8 cellular contexts compared by ENCODE assay signal in genomic region chr17:38706625-38707298, GRCh38. TPM values are rescaled to one million over a fixed set of nuclear protein-coding genes. Genes with fewer than 3 reads are reported as not detected.
A peak's percentile ranks its signal among the peaks of the same experiment; 100 is the strongest.
DNase-seq lines count a peak whose midpoint lies in the region; ATAC-seq, FAIRE-seq and TF ChIP-seq lines count a peak whose summit lies in the region.

No MANE protein-coding gene starts in this region.

- DNase-seq in EL (peak; percentile 19), PC-3 (no peak), bronchial epithelial cell (ENCODE audit: low read depth) (no peak), mesothelial cell of epicardium (ENCODE audit: low spot score in 2 of 2, unreplicated experiment in 2 of 2) (no peak), ecto neural progenitor cell (ENCODE audit: low spot score) (no peak)

- H3K9ac ChIP-seq in PC-3 (ENCODE audit: low read length), result peak overlapping the region; percentile 56; the same call in 1 of the 2 replicates

- ATAC-seq in PC-3 (no peak), HG03280 (IDR thresholded peaks at IDR 0.05; ENCODE audit: unreplicated experiment) (no peak), GM19324 (IDR thresholded peaks at IDR 0.05; ENCODE audit: low FRiP score, unreplicated experiment) (no peak)

- H3F3A ChIP-seq in PC-3 (ENCODE audit: low read length, unreplicated experiment), result no peaks in the 10 kb centered on the region

- peak overlapping the region; percentile 96 for H3K4me2 ChIP-seq in PC-3 (ENCODE audit: low read length)

- no peak for FAIRE-seq in bronchial epithelial cell (lab: Jason Lieb, UNC)

- H3K4me3 Mint-ChIP-seq in mesothelial cell of epicardium, result peak overlapping the region; percentile 92

- no peaks in the 10 kb centered on the region for H3K9me2 ChIP-seq in PC-3 (replicated peaks; ENCODE audit: low read length)

- intact Hi-C loops in PC-3 (cut with micrococcal nuclease), result no loop called here

- H3K27me3 ChIP-seq in PC-3 (ENCODE audit: low read length), result no peaks in the 10 kb centered on the region
- H3K27me3 ChIP-seq in bronchial epithelial cell (ENCODE audit: control insufficient read depth, insufficient read depth, low read length), result no peaks in the 10 kb centered on the region
- no peaks in the 10 kb centered on the region for H3K27me3 ChIP-seq in thymus (ENCODE audit: control insufficient read depth, insufficient read depth)

- WGBS in thymus, result 22% methylated on average over 14 of the region's 14 CpGs

- peaks cover 13% of the 10 kb centered on the region for H3K36me3 Mint-ChIP-seq in mesothelial cell of epicardium

- peak overlapping the region; percentile 93 for H3K27ac Mint-ChIP-seq in mesothelial cell of epicardium

- no peak for TF ChIP-seq CTCF in PC-3 (conservative IDR thresholded peaks at IDR 0.05; ENCODE audit: low read depth, low read length)
- TF ChIP-seq CTCF in bronchial epithelial cell (IDR thresholded peaks at IDR 0.05; ENCODE audit: insufficient read depth, low read length, severe bottlenecking), result no peak
- TF ChIP-seq CTCF in mesothelial cell of epicardium (IDR thresholded peaks at IDR 0.05; ENCODE audit: unreplicated experiment), result no peak

- no peak overlapping the region for H3K27ac ChIP-seq in PC-3 (ENCODE audit: low read length)
- peak overlapping the region; percentile 97 for H3K27ac ChIP-seq in thymus (ENCODE audit: low read depth)

- H3K4me1 Mint-ChIP-seq in mesothelial cell of epicardium, result peaks cover 36% of the 10 kb centered on the region

- no peaks in the 10 kb centered on the region for H3K36me3 ChIP-seq in PC-3 (ENCODE audit: low read depth, low read length)
- H3K36me3 ChIP-seq in bronchial epithelial cell (ENCODE audit: control insufficient read depth, insufficient read depth, low read length), result peaks cover 9% of the 10 kb centered on the region
- H3K36me3 ChIP-seq in thymus (ENCODE audit: control insufficient read depth, insufficient read depth), result peaks cover 34% of the 10 kb centered on the region

- H2AFZ ChIP-seq in PC-3 (ENCODE audit: low read length), result peak overlapping the region; percentile 81

- H3K4me1 ChIP-seq in PC-3 (ENCODE audit: insufficient read depth, low read length) (peaks cover 23% of the 10 kb centered on the region), thymus (ENCODE audit: control insufficient read depth, insufficient read depth, low read length) (peaks cover 18% of the 10 kb centered on the region)

- H4K20me1 ChIP-seq in PC-3 (ENCODE audit: low read length), result no peaks in the 10 kb centered on the region

- no TSS peak for BruUV-seq in PC-3 (replicated peaks; lab: Mats Ljungman, UMichigan)

- no peaks in the 10 kb centered on the region for H3K9me3 Mint-ChIP-seq in mesothelial cell of epicardium

- POLR2A ChIA-PET in PC-3 (lab: Charles Lee; ENCODE audit: unreplicated experiment), result no interaction called here

- H3K9me3 ChIP-seq in PC-3 (ENCODE audit: low read length), result no peaks in the 10 kb centered on the region
- H3K9me3 ChIP-seq in thymus (ENCODE audit: control insufficient read depth), result no peaks in the 10 kb centered on the region

- CTCF ChIA-PET in PC-3 (lab: Charles Lee), result interaction anchor here (1.0 kb wide), 1 partner anchor 29 kb away, joined by 3 read pairs; no protein-coding TSS in a partner anchor

- H3K79me2 ChIP-seq in PC-3 (ENCODE audit: low read length), result peaks cover 35% of the 10 kb centered on the region

- H3K27me3 Mint-ChIP-seq in mesothelial cell of epicardium (ENCODE audit: low read depth), result no peaks in the 10 kb centered on the region

- peak overlapping the region; percentile 92 for H3K4me3 ChIP-seq in PC-3 (ENCODE audit: low read length)
- H3K4me3 ChIP-seq in bronchial epithelial cell (ENCODE audit: low read depth, low read length), result peak overlapping the region; percentile 62
- peak overlapping the region; percentile 94 for H3K4me3 ChIP-seq in thymus (ENCODE audit: low read length)

RNA-seq across cellular contexts. Expression of gene MLLT6, which starts 1.7 kb away (rescaled TPM):
- 24.7 and 28.7 TPM in 2 replicates for total RNA-seq in PC-3 (2014; rRNA removed)
- 10.8 and 14.2 TPM in 2 replicates for total RNA-seq in bronchial epithelial cell
- total RNA-seq in mesothelial cell of epicardium, result 171 to 184 TPM (median 178 TPM) in 3 replicates
- polyA plus RNA-seq in thymus, result 124 TPM

RNA-seq across cellular contexts. Expression of gene CISD3, which starts 23.4 kb away (rescaled TPM):
- total RNA-seq in PC-3 (2014; rRNA removed) (13.7 and 14.1 TPM in 2 replicates), bronchial epithelial cell (2.9 and 4.4 TPM in 2 replicates), mesothelial cell of epicardium (4.6 to 5.6 TPM (median 5.1 TPM) in 3 replicates)
- polyA plus RNA-seq in thymus, result 22.5 TPM

RNA-seq across cellular contexts. Expression of gene EPOP, which starts 32.0 kb away (rescaled TPM):
- total RNA-seq in PC-3 (2014; rRNA removed) (12.6 and 17.7 TPM in 2 replicates), bronchial epithelial cell (2.4 and 4.2 TPM in 2 replicates), mesothelial cell of epicardium (3.7 to 4.0 TPM (median 3.8 TPM) in 3 replicates)
- 4.3 TPM for polyA plus RNA-seq in thymus

RNA-seq across cellular contexts. Expression of gene PCGF2, which starts 41.4 kb away (rescaled TPM):
- total RNA-seq in PC-3 (2014; rRNA removed) (14.1 and 15.8 TPM in 2 replicates), bronchial epithelial cell (1.1 and 2.3 TPM in 2 replicates), mesothelial cell of epicardium (83.3 to 95.8 TPM (median 91.9 TPM) in 3 replicates)
- 12.6 TPM for polyA plus RNA-seq in thymus

RNA-seq across cellular contexts. Expression of gene PSMB3, which starts 45.8 kb away (rescaled TPM):
- total RNA-seq in PC-3 (2014; rRNA removed) (366 and 441 TPM in 2 replicates), bronchial epithelial cell (273 and 288 TPM in 2 replicates), mesothelial cell of epicardium (107 to 121 TPM (median 115 TPM) in 3 replicates)
- polyA plus RNA-seq in thymus, result 206 TPM
